In genomic region chr7:907158-907980, GRCh38 we compare ENCODE assay signal across 19 cellular contexts. TPM values are rescaled to one million over a fixed set of nuclear protein-coding genes. Genes with fewer than 3 reads are reported as not detected.
DNase-seq lines count a peak whose midpoint lies in the region; ATAC-seq and TF ChIP-seq lines count a peak whose summit lies in the region.
"Had no signal": no experiment of that assay in that cellular context is flagged by ENCODE, and none has a peak within 500 bp of the region (broad histone marks: within the 10 kb centered on the region; RNA-seq: fewer than 3 reads in every experiment).

No MANE protein-coding gene starts in this region.

- H3K36me3 ChIP-seq in hepatocyte (replicated peaks; ENCODE audit: insufficient read depth, low read depth) (no peaks in the 10 kb centered on the region), Caco-2 (ENCODE audit: control insufficient read depth, insufficient read depth, low read length) (no peaks in the 10 kb centered on the region)
- H3K36me3 ChIP-seq: vagina had no signal

- CTCF ChIA-PET in Caco-2 (lab: Charles Lee): no interaction called here

- H3K27me3 ChIP-seq in hepatocyte: peaks cover 6% of the 10 kb centered on the region
- H3K27me3 ChIP-seq in Caco-2 (replicated peaks; ENCODE audit: control insufficient read depth, insufficient read depth, low read length): no peaks in the 10 kb centered on the region
- H3K27me3 ChIP-seq: vagina had no signal

- peaks cover 7% of the 10 kb centered on the region for H3K4me1 ChIP-seq in hepatocyte (ENCODE audit: insufficient read depth)
- H3K4me1 ChIP-seq in Caco-2: no peaks in the 10 kb centered on the region

- peak; percentile 21 to 22 for ATAC-seq in activated T-cell treated with anti-CD3 and anti-CD28 coated beads, Interleukin-2, amount 50 U/mL, for 72 hours (replicated peaks in 1 of 2)
- ATAC-seq in GM18907 (IDR thresholded peaks at IDR 0.05; ENCODE audit: unreplicated experiment): no peak
- ATAC-seq: left ventricle myocardium superior had no signal

- 86% methylated on average over 26 of the region's 49 CpGs for WGBS in hepatocyte (ENCODE audit: low lambda C conversion rate, missing lambda C conversion rate)

- no peak overlapping the region for H3K4me2 ChIP-seq in hepatocyte
- H3K4me2 ChIP-seq: smooth muscle cell had no signal

- TF ChIP-seq CTCF in hepatocyte (IDR thresholded peaks at IDR 0.05; ENCODE audit: poor library complexity) (no peak), Caco-2 (IDR thresholded peaks at IDR 0.05; ENCODE audit: insufficient read depth in 1 of 2, low read depth in 1 of 2, low read length in 1 of 2, severe bottlenecking in 1 of 2, unreplicated experiment in 1 of 2) (no peak)

- BruUV-seq in Caco-2 (replicated peaks; lab: Mats Ljungman, UMichigan): no TSS peak

- no peak overlapping the region for H2AFZ ChIP-seq in hepatocyte

- H3K36me3 Mint-ChIP-seq in activated T-cell treated with anti-CD3 and anti-CD28 coated beads, Interleukin-2, amount 50 U/mL, for 72 hours (ENCODE audit: insufficient read depth in 2 of 2): no peaks in the 10 kb centered on the region
- peaks cover 8% of the 10 kb centered on the region for H3K36me3 Mint-ChIP-seq in Caco-2 (ENCODE audit: insufficient read depth, unreplicated experiment)

- intact Hi-C loops in Caco-2 (cut with micrococcal nuclease; ENCODE audit: unreplicated experiment): no loop called here

- H3K4me3 ChIP-seq in hepatocyte (no peak overlapping the region), Caco-2 (ENCODE audit: low read depth, low read length) (no peak overlapping the region)
- H3K4me3 ChIP-seq: smooth muscle cell, vagina had no signal

- peaks cover 8% of the 10 kb centered on the region for H3K4me1 Mint-ChIP-seq in activated T-cell treated with anti-CD3 and anti-CD28 coated beads, Interleukin-2, amount 50 U/mL, for 72 hours (ENCODE audit: low read depth)
- no peaks in the 10 kb centered on the region for H3K4me1 Mint-ChIP-seq in Caco-2 (ENCODE audit: low read depth, unreplicated experiment)

- H3K9me2 ChIP-seq in hepatocyte (replicated peaks; ENCODE audit: insufficient read depth): no peaks in the 10 kb centered on the region

- no peaks in the 10 kb centered on the region for H3K9me3 Mint-ChIP-seq in activated T-cell treated with anti-CD3 and anti-CD28 coated beads, Interleukin-2, amount 50 U/mL, for 72 hours
- H3K9me3 Mint-ChIP-seq in Caco-2 (ENCODE audit: unreplicated experiment): no peaks in the 10 kb centered on the region
- H3K9me3 Mint-ChIP-seq: activated B cell treated with CpG ODN at 0.5 μM for 24 hours; stimulated activated naive B cell treated with anti-CD40 and anti-IgM and Interleukin-4, amounts not matched to agents 10 μg/mL and 1 μg/mL and 100 μg/mL, for 72 hours; T-cell had no signal

- no peaks in the 10 kb centered on the region for H3K27me3 Mint-ChIP-seq in activated T-cell treated with anti-CD3 and anti-CD28 coated beads, Interleukin-2, amount 50 U/mL, for 72 hours (ENCODE audit: low read depth)
- H3K27me3 Mint-ChIP-seq in Caco-2 (ENCODE audit: insufficient read depth, unreplicated experiment): no peaks in the 10 kb centered on the region
- H3K27me3 Mint-ChIP-seq: activated naive CD8-positive, alpha-beta T cell had no signal

- H3K79me2 ChIP-seq in hepatocyte: no peaks in the 10 kb centered on the region

- peak overlapping the region; percentile 69 for H3K27ac ChIP-seq in cingulate gyrus (ENCODE audit: low read depth, low read length)
- peak overlapping the region; percentile 74 for H3K27ac ChIP-seq in temporal lobe (ENCODE audit: low read depth, low read length)
- no peak overlapping the region for H3K27ac ChIP-seq in hepatocyte
- H3K27ac ChIP-seq: vagina had no signal

- H3K9me3 ChIP-seq in hepatocyte (ENCODE audit: low read depth) (no peaks in the 10 kb centered on the region), Caco-2 (no peaks in the 10 kb centered on the region)
- H3K9me3 ChIP-seq: vagina had no signal

- POLR2A ChIA-PET in Caco-2 (lab: Charles Lee): no interaction called here

- DNase-seq in activated T-cell treated with anti-CD3 and anti-CD28 coated beads, Interleukin-2, amount 50 U/mL, for 72 hours: peak; percentile 26 to 51
- no peak for DNase-seq in activated T-cell treated with anti-CD3 and anti-CD28 coated beads, Interleukin-2, amount 50 U/mL, for 1 hour
- peak; percentile 55 for DNase-seq in MV-4-11 (lab: John Stamatoyannopoulos, UW)
- no peak for DNase-seq in hepatocyte (ENCODE audit: low spot score)
- DNase-seq in Caco-2: no peak
- DNase-seq: activated B cell treated with CpG ODN at 0.5 μM for 24 hours; activated T-cell treated with anti-CD3 and anti-CD28 coated beads for 4 hours; DMS153; left ventricle myocardium superior; NCI-H146; NCI-H446 treated with DMSO at 0.1 percent for 48 hours; stimulated activated naive B cell treated with anti-CD40 and anti-IgM and Interleukin-4, amounts not matched to agents 10 μg/mL and 1 μg/mL and 100 μg/mL, for 72 hours had no signal

- H3K27ac Mint-ChIP-seq in activated T-cell treated with anti-CD3 and anti-CD28 coated beads, Interleukin-2, amount 50 U/mL, for 72 hours: no peak overlapping the region
- no peak overlapping the region for H3K27ac Mint-ChIP-seq in Caco-2 (ENCODE audit: unreplicated experiment)
- H3K27ac Mint-ChIP-seq: activated B cell treated with CpG ODN at 0.5 μM for 24 hours; activated naive CD8-positive, alpha-beta T cell; stimulated activated naive B cell treated with anti-CD40 and anti-IgM and Interleukin-4, amounts not matched to agents 10 μg/mL and 1 μg/mL and 100 μg/mL, for 72 hours; T-cell had no signal

- no peak overlapping the region for H3K4me3 Mint-ChIP-seq in activated T-cell treated with anti-CD3 and anti-CD28 coated beads, Interleukin-2, amount 50 U/mL, for 72 hours
- H3K4me3 Mint-ChIP-seq in Caco-2 (ENCODE audit: unreplicated experiment): no peak overlapping the region
- H3K4me3 Mint-ChIP-seq: activated B cell treated with CpG ODN at 0.5 μM for 24 hours; activated naive CD8-positive, alpha-beta T cell; stimulated activated naive B cell treated with anti-CD40 and anti-IgM and Interleukin-4, amounts not matched to agents 10 μg/mL and 1 μg/mL and 100 μg/mL, for 72 hours had no signal

- H4K20me1 ChIP-seq in hepatocyte (ENCODE audit: insufficient read depth, poor library complexity, severe bottlenecking): no peaks in the 10 kb centered on the region

RNA-seq across cellular contexts. Expression of gene GET4, which starts 31.0 kb away (rescaled TPM):
- 10 to 100 TPM; 33.8 to 34.9 TPM for total RNA-seq in activated T-cell treated with anti-CD3 and anti-CD28 coated beads, Interleukin-2, amount 50 U/mL, for 72 hours
- 17.7 TPM for total RNA-seq in temporal lobe
- total RNA-seq in hepatocyte: 46.3 and 48.3 TPM in 2 replicates
- 102 and 126 TPM in 2 replicates for polyA plus RNA-seq in hepatocyte
- 124 and 130 TPM in 2 replicates for total RNA-seq in Caco-2 (2022)

RNA-seq across cellular contexts. Expression of gene ADAP1, which starts 47.1 kb away (rescaled TPM):
- total RNA-seq in activated T-cell treated with anti-CD3 and anti-CD28 coated beads, Interleukin-2, amount 50 U/mL, for 72 hours: 10 to 100 TPM; 11.1 to 29.4 TPM
- total RNA-seq in temporal lobe: 32.0 TPM
- total RNA-seq in hepatocyte: 25.8 and 35.7 TPM in 2 replicates
- 16.3 and 25.6 TPM in 2 replicates for polyA plus RNA-seq in hepatocyte
- 65.6 and 77.6 TPM in 2 replicates for total RNA-seq in Caco-2 (2022)

Comparison
In these comparisons a context has a peak if more than half of its experiments do, and no peak if none do; other contexts are left out.
1. DNase-seq: peak in activated T-cell treated with anti-CD3 and anti-CD28 coated beads, Interleukin-2, amount 50 U/mL, for 72 hours (2 of 2) and MV-4-11 (single experiment); none in activated T-cell treated with anti-CD3 and anti-CD28 coated beads, Interleukin-2, amount 50 U/mL, for 1 hour (single experiment), hepatocyte (single experiment) and Caco-2 (0 of 2).